Comparison of ENCODE assay signal across 8 cellular contexts in the genomic region with DNA sequence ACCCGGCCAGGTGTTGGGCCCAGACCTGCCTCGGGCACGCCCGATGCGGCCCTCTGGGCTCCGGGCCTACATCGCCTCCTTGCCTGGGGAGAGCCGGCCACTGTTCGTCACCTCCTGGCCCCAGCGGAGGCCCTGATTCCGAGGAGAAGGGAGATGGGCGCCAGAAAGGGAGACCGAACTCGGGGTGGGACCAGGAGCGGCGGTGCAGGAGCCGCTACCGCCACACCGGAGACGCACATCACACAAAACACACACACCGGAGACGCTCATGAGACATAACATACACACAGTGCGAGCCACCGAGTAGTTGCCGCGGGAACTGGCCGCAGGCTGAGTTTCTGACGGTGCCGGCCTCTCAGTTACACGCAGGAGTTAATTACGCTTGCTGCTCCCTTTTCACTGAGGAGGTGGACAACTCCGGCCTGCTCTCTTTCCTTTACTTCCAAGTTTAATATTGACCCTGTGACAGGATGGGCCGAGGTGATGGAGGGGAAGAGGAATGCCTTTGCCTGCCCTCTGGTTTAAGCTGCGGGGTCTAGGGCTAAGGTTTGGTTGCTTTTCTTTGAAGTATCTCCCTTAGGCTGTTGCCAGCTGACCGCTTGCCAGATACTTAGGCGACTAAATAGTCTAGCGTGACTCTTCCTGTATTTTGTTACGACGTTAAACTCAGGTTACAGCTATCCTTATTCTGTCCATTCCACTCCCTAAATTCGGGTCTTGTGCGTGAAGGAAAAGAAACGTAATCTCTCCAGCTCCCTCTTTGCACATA. TPM values are rescaled to one million over a fixed set of nuclear protein-coding genes. Genes with fewer than 3 reads are reported as not detected.
DNase-seq lines count a peak whose midpoint lies in the region; ATAC-seq and TF ChIP-seq lines count a peak whose summit lies in the region.

No MANE protein-coding gene starts in this region.

- peaks cover 2% of the 10 kb centered on the region; the same call in 1 of the 2 replicates for H3K36me3 ChIP-seq in BJ (ENCODE audit: control insufficient read depth, insufficient read depth, low read length)

- DNase-seq in BJ (ENCODE audit: low read depth) (no peak), NCI-H2029 (lab: John Stamatoyannopoulos, UW) (peak; percentile 82), fibroblast of the aortic adventitia (ENCODE audit: low read depth) (peak; percentile 55), ureter (ENCODE audit: low spot score) (peak; percentile 57)
- DNase-seq in activated CD8-positive, alpha-beta memory T cell treated with anti-CD3 and anti-CD28 coated beads for 24 hours = peak; percentile 87

- ATAC-seq in GM18519 (IDR thresholded peaks at IDR 0.05; ENCODE audit: low FRiP score, unreplicated experiment) = peak; percentile 24
- peak; percentile 38 for ATAC-seq in HG02981 (IDR thresholded peaks at IDR 0.05; ENCODE audit: unreplicated experiment)

- peaks cover 34% of the 10 kb centered on the region for H3K4me1 Mint-ChIP-seq in nephron

- TF ChIP-seq CTCF in BJ (IDR thresholded peaks at IDR 0.05; ENCODE audit: insufficient read depth, low read depth, low read length) (no peak), fibroblast of the aortic adventitia (IDR thresholded peaks at IDR 0.05; ENCODE audit: insufficient read depth, low read length) (no peak), nephron (IDR thresholded peaks at IDR 0.05; ENCODE audit: unreplicated experiment in 3 of 3) (no peak)

- POLR2A ChIA-PET in BJ (lab: Charles Lee) = interaction anchor here (0.7 kb wide), 1 partner anchor 362 kb away, joined by 7 read pairs; no protein-coding TSS in a partner anchor

- peak overlapping the region; percentile 85 for H3K4me3 ChIP-seq in BJ (ENCODE audit: low read depth, low read length)
- H3K4me3 ChIP-seq in fibroblast of the aortic adventitia (ENCODE audit: low read depth, low read length) = peak overlapping the region; percentile 95

- H3K27me3 ChIP-seq in BJ (ENCODE audit: control insufficient read depth, insufficient read depth, low read length) = no peaks in the 10 kb centered on the region

- peaks cover 23% of the 10 kb centered on the region for H3K36me3 Mint-ChIP-seq in nephron (ENCODE audit: low read depth)

- H3K27me3 Mint-ChIP-seq in nephron (ENCODE audit: low read depth) = no peaks in the 10 kb centered on the region

- peak overlapping the region; percentile 91 to 95 (median 94) for H3K4me3 Mint-ChIP-seq in nephron

- peak overlapping the region; percentile 98 to 99 (median 99) for H3K27ac Mint-ChIP-seq in nephron

- H3K9me3 Mint-ChIP-seq in nephron = no peaks in the 10 kb centered on the region

- CTCF ChIA-PET in BJ (lab: Yijun Ruan, JAX) = interaction anchor here (0.6 to 2.4 kb wide), 11 partner anchors 11 to 591 kb away, joined by 3 to 25 read pairs (median 4); partner anchors contain the start of genes TRMT10C and ZBTB11

RNA-seq across cellular contexts. Expression of gene PCNP, which starts 0.6 kb away (rescaled TPM):
- polyA plus RNA-seq in BJ (2011; rRNA removed) = 25.9 and 56.3 TPM in 2 replicates
- 7.5 and 9.6 TPM in 2 replicates for polyA minus RNA-seq in BJ (2011; rRNA and poly(A)+ RNA removed)
- total RNA-seq in fibroblast of the aortic adventitia (ENCODE audit: low replicate concordance) = 64.4 and 137 TPM in 2 replicates
- total RNA-seq in ureter = 207 TPM

RNA-seq across cellular contexts. Expression of gene TRMT10C, which starts 12.9 kb away (rescaled TPM):
- 7.4 and 13.4 TPM in 2 replicates for polyA plus RNA-seq in BJ (2011; rRNA removed)
- polyA minus RNA-seq in BJ (2011; rRNA and poly(A)+ RNA removed) = 3.8 and 3.9 TPM in 2 replicates
- total RNA-seq in fibroblast of the aortic adventitia (ENCODE audit: low replicate concordance) (26.2 and 32.5 TPM in 2 replicates), ureter (28.8 TPM)
